ENCODE assay signal across 9 cellular contexts in the genomic region with DNA sequence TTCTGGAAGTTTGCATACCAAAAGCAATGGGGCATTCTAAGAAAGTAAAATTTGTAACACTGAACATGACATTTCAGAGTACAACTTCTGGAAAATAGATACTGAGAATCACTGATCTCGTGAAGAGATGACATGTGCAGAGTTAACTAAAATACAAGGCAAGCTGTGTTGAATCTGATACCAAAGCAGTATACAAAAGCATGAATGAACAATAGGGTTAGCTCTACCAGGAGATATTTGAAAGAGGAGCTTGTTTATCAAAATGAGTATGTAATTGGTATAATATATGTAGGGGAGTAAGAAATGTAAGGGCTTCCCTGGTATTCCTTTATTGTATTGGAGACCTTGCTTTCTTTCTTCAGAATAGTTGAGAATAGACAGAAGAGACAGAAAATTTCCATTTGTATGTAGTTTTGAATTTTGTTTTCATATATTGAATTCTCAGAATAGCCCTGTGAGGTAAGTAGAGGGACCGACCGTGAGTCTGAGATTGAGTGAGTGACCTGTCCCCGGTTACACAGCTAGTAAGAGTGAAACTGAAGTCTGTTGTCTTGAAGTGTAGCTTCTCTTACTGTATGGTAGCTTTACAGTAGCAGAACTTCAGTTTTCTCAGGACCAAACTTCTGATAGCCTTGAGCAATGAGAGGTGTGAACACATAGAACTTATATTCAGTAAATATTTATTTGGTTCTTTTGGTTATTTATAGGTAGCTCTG. TPM values are rescaled to one million over a fixed set of nuclear protein-coding genes. Genes with fewer than 3 reads are reported as not detected.
DNase-seq lines count a peak whose midpoint lies in the region; ATAC-seq and TF ChIP-seq lines count a peak whose summit lies in the region.
"Had no signal": no experiment of that assay in that cellular context is flagged by ENCODE, and none has a peak within 500 bp of the region (broad histone marks: within the 10 kb centered on the region; RNA-seq: fewer than 3 reads in every experiment).

No MANE protein-coding gene starts in this region.

- ATAC-seq in heart right ventricle (no peak), HG03097 (IDR thresholded peaks at IDR 0.05; ENCODE audit: low FRiP score, unreplicated experiment) (peak; percentile 28)

- H3K36me3 ChIP-seq in left ventricle myocardium inferior (no peaks in the 10 kb centered on the region), heart right ventricle (peaks cover 0 to 14% (median 0%) of the 10 kb centered on the region in 9 donors)

- no peak overlapping the region for H3K27ac ChIP-seq in left ventricle myocardium inferior (replicated peaks)
- H3K27ac ChIP-seq in heart right ventricle, result peak overlapping the region in 2 of 10 donors; percentile 1 to 5
- peak overlapping the region; percentile 62 for H3K27ac ChIP-seq in angular gyrus (ENCODE audit: low read depth, low read length)

- 28 to 39% methylated on average over 4 of the region's 4 CpGs for WGBS in heart right ventricle, 2 donors

- H3K4me1 ChIP-seq in left ventricle myocardium inferior (peaks cover 94% of the 10 kb centered on the region), heart right ventricle (peaks cover 7 to 87% (median 73%) of the 10 kb centered on the region in 9 donors)

- intact Hi-C loops in left ventricle myocardium inferior (cut with micrococcal nuclease), result no loop called here
- intact Hi-C loops in heart right ventricle (cut with DNase I), result no loop called here

- H3K9me3 ChIP-seq in left ventricle myocardium inferior (replicated peaks) (no peaks in the 10 kb centered on the region), heart right ventricle (no peaks in the 10 kb centered on the region)

- TF ChIP-seq CTCF in left ventricle myocardium inferior (IDR thresholded peaks at IDR 0.05; ENCODE audit: borderline replicate concordance) (no peak), heart right ventricle (IDR thresholded peaks at IDR 0.05) (no peak)

- H3K27me3 ChIP-seq in left ventricle myocardium inferior (ENCODE audit: low read depth) (no peaks in the 10 kb centered on the region), heart right ventricle (no peaks in the 10 kb centered on the region)

- H3K4me3 ChIP-seq in left ventricle myocardium inferior (peak overlapping the region; percentile 2), heart right ventricle (no peak overlapping the region)

- DNase-seq in left ventricle myocardium inferior (no peak), heart right ventricle (no peak), NCI-H1417 treated with DMSO at 0.1 percent for 48 hours (lab: John Stamatoyannopoulos, UW) (no peak), germinal center (ENCODE audit: low spot score) (no peak), cerebellum (ENCODE audit: low spot score) (no peak), HCEC 1CT (no peak)
- DNase-seq: Right ventricle myocardium superior had no signal

RNA-seq across cellular contexts. Expression of a gene that starts 5.0 kb away (rescaled TPM):
- 56.9 TPM for total RNA-seq in left ventricle myocardium inferior
- total RNA-seq in heart right ventricle, result 10 to 100 TPM; 45.0 to 80.3 (median 64.8) TPM
- 10 to 100 TPM; 21.4 to 25.4 TPM for polyA plus RNA-seq in heart right ventricle
- total RNA-seq in cerebellum, result 79.4 TPM
